8 cellular contexts compared by ENCODE assay signal in the genomic region with DNA sequence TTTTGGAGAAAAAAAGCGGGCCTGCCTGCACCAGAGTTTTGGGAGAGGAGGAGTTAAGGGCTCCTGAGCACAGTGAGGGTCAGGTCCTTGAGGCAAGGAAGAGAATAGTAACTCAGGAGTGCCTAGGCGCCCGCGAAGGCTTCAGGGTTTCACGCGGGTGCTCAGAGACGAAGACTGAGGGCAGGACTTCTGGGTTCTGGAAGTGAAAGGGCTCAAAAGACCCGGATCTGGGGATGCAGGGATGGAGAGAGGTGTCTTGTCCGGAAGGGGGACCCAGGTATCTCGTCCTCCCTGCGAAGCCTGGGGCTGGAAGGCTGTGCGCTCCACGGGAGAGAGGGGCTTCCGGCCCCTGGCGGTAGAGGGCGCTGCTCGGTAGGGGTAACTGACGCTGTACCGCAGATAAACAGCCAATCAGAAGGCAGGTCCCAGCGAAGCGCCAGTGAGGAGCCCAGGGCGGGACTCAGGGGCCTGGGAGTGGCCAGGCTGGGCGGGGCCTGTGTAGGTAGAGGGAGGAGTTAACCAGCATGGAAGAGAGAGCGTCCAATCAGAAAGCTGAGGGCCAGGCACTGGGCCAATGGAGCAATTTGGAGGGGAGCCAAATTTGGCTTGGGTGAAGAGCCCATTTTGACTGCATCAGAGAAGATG. TPM values are rescaled to one million over a fixed set of nuclear protein-coding genes. Genes with fewer than 3 reads are reported as not detected.
DNase-seq lines count a peak whose midpoint lies in the region; ATAC-seq and TF ChIP-seq lines count a peak whose summit lies in the region.

No MANE protein-coding gene starts in this region.

- no peaks in the 10 kb centered on the region for H3K9me3 ChIP-seq in Loucy (ENCODE audit: insufficient read depth, low read depth, low read length)
- H3K9me3 ChIP-seq in left lung = no peaks in the 10 kb centered on the region
- no peaks in the 10 kb centered on the region for H3K9me3 ChIP-seq in stomach

- H3K27ac ChIP-seq in left lung = peak overlapping the region; percentile 82 to 93
- peak overlapping the region; percentile 70 to 96 (median 88) for H3K27ac ChIP-seq in stomach

- peak; percentile 67 for ATAC-seq in left lung

- H3K4me3 Mint-ChIP-seq in T-helper 1 cell treated with Interleukin-12 subunit alpha and Interleukin-12 subunit beta and Interleukin-4 antibody, amounts not matched to agents 30 μg/mL and 1 μg/mL, for 36 hours = peak overlapping the region; percentile 72

- no peaks in the 10 kb centered on the region for H3K9me3 Mint-ChIP-seq in T-helper 1 cell treated with Interleukin-12 subunit alpha and Interleukin-12 subunit beta and Interleukin-4 antibody, amounts not matched to agents 30 μg/mL and 1 μg/mL, for 36 hours

- H3F3A ChIP-seq in Loucy (ENCODE audit: low read depth) = peaks cover 2% of the 10 kb centered on the region; the same call in 1 of the 2 replicates

- intact Hi-C loops in left lung (cut with DNase I) (no loop called here), stomach (cut with DNase I; ENCODE audit: low total_unique reads) (no loop called here)

- H3K4me3 ChIP-seq in Loucy (ENCODE audit: low read length, poor library complexity, severe bottlenecking) (no peak overlapping the region), left lung (peak overlapping the region; percentile 56 to 62), stomach (peak overlapping the region; percentile 56 to 81 (median 68))

- no peak overlapping the region for H2AFZ ChIP-seq in Loucy (ENCODE audit: low read length)

- H3K27me3 ChIP-seq in Loucy (ENCODE audit: insufficient read depth, low read length, poor library complexity, severe bottlenecking) (no peaks in the 10 kb centered on the region), left lung (peaks cover 0 to 19% of the 10 kb centered on the region in 2 donors), stomach (peaks cover 0 to 14% (median 0%) of the 10 kb centered on the region in 3 donors)

- 17 to 31% (median 30%) methylated on average over 24 of the region's 24 CpGs for WGBS in stomach, 5 donors

- H3K4me1 ChIP-seq in Loucy (ENCODE audit: insufficient read depth, low read length, poor library complexity, severe bottlenecking) (peaks cover 26% of the 10 kb centered on the region), left lung (peaks cover 16 to 44% of the 10 kb centered on the region in 2 donors), stomach (peaks cover 29 to 67% (median 57%) of the 10 kb centered on the region in 4 donors)

- H3K79me2 ChIP-seq in Loucy (ENCODE audit: insufficient read depth, low read length) = peaks cover 15% of the 10 kb centered on the region; the same call in 1 of the 2 replicates

- no peak for TF ChIP-seq POLR2A in stomach (IDR thresholded peaks at IDR 0.05)

- peak; percentile 31 to 63 for DNase-seq in NCI-H524 (lab: John Stamatoyannopoulos, UW)
- no peak for DNase-seq in NCI-H524 treated with DMSO at 0.1 percent for 48 hours (lab: John Stamatoyannopoulos, UW)
- DNase-seq in dermis blood vessel endothelial cell = peak; percentile 95
- peak; percentile 88 to 91 for DNase-seq in left lung
- DNase-seq in stomach = peak; percentile 87
- no peak for DNase-seq in middle frontal gyrus (ENCODE audit: extremely low spot score, low spot score)

- peaks cover 16% of the 10 kb centered on the region for H3K4me1 Mint-ChIP-seq in T-helper 1 cell treated with Interleukin-12 subunit alpha and Interleukin-12 subunit beta and Interleukin-4 antibody, amounts not matched to agents 30 μg/mL and 1 μg/mL, for 36 hours (ENCODE audit: low read depth)

- no peak for TF ChIP-seq EP300 in stomach (IDR thresholded peaks at IDR 0.05)

- 0 out of 2 replicates have a peak, but pooled peaks have one; percentile 28 for TF ChIP-seq CTCF in Loucy (conservative IDR thresholded peaks at IDR 0.05; ENCODE audit: low read length)
- peak; percentile 60 to 70 for TF ChIP-seq CTCF in left lung (IDR thresholded peaks at IDR 0.05)
- TF ChIP-seq CTCF in stomach (IDR thresholded peaks at IDR 0.05) = peak in 5 of 7 experiments; percentile 54 to 74 (median 63)

- peaks cover 53% of the 10 kb centered on the region for H3K27me3 Mint-ChIP-seq in T-helper 1 cell treated with Interleukin-12 subunit alpha and Interleukin-12 subunit beta and Interleukin-4 antibody, amounts not matched to agents 30 μg/mL and 1 μg/mL, for 36 hours (ENCODE audit: low read depth)

- no peaks in the 10 kb centered on the region for H3K9me2 ChIP-seq in Loucy (replicated peaks; ENCODE audit: low read depth, low read length)

- H3K36me3 ChIP-seq in Loucy (ENCODE audit: insufficient read depth, low read length) (no peaks in the 10 kb centered on the region), left lung (peaks cover 0 to 41% of the 10 kb centered on the region in 2 donors), stomach (peaks cover 18 to 45% (median 36%) of the 10 kb centered on the region in 4 donors)

- H3K27ac Mint-ChIP-seq in T-helper 1 cell treated with Interleukin-12 subunit alpha and Interleukin-12 subunit beta and Interleukin-4 antibody, amounts not matched to agents 30 μg/mL and 1 μg/mL, for 36 hours = no peak overlapping the region

- no peak overlapping the region for H3K4me2 ChIP-seq in Loucy (ENCODE audit: low read depth, low read length, poor library complexity, severe bottlenecking)

- H3K9ac ChIP-seq in Loucy (ENCODE audit: low read depth, low read length, poor library complexity, severe bottlenecking) = no peak overlapping the region

- no peaks in the 10 kb centered on the region for H3K36me3 Mint-ChIP-seq in T-helper 1 cell treated with Interleukin-12 subunit alpha and Interleukin-12 subunit beta and Interleukin-4 antibody, amounts not matched to agents 30 μg/mL and 1 μg/mL, for 36 hours (ENCODE audit: low read depth)

- H4K20me1 ChIP-seq in Loucy (ENCODE audit: insufficient read depth, low read length, poor library complexity, severe bottlenecking) = no peaks in the 10 kb centered on the region

RNA-seq across cellular contexts. Expression of a gene that starts 0.7 kb away (rescaled TPM):
- 37.4 and 51.2 TPM in 2 replicates for total RNA-seq in dermis blood vessel endothelial cell
- total RNA-seq in left lung = 10 to 100 TPM; 49.3 to 70.3 TPM
- total RNA-seq in stomach = 10 to 100 TPM; 36.0 to 84.0 (median 63.1) TPM
- polyA plus RNA-seq in stomach = 10 to 100 TPM; 44.8 to 49.3 (median 49.1) TPM

RNA-seq across cellular contexts. Expression of a gene that starts 10.2 kb away (rescaled TPM):
- total RNA-seq in dermis blood vessel endothelial cell (not detected in 2 replicates), left lung (1 to 10 TPM in 1 of 2 donors, under 1 TPM in 1; 0.92 to 1.4 TPM), stomach (not detected)
- polyA plus RNA-seq in stomach = 1 to 10 TPM in 1 of 3 donors, under 1 TPM in 2; 0.62 to 1.8 (median 0.76) TPM

RNA-seq across cellular contexts. Expression of a gene that starts 13.4 kb away (rescaled TPM):
- total RNA-seq in dermis blood vessel endothelial cell = 26.4 and 29.8 TPM in 2 replicates
- 10 to 100 TPM in 1 of 2 donors, 1 to 10 TPM in 1; 8.5 to 10.1 TPM for total RNA-seq in left lung
- 10 to 100 TPM in 2 of 5 donors, 1 to 10 TPM in 2, not detected in 1; 2.6 to 29.8 (median 15.1) TPM for total RNA-seq in stomach
- 10 to 100 TPM in 2 of 3 donors, 1 to 10 TPM in 1; 6.7 to 13.0 (median 11.3) TPM for polyA plus RNA-seq in stomach

RNA-seq across cellular contexts. Expression of a gene that starts 30.1 kb away (rescaled TPM):
- total RNA-seq in dermis blood vessel endothelial cell (0.05 and 0.17 TPM in 2 replicates), left lung (1 to 10 TPM; 1.5 to 1.6 TPM), stomach (under 1 TPM in 2 of 5 donors, not detected in 3; 0.18 to 0.45 TPM)
- polyA plus RNA-seq in stomach = under 1 TPM; 0.15 to 0.37 (median 0.31) TPM

RNA-seq across cellular contexts. Expression of a gene that starts 35.5 kb away (rescaled TPM):
- total RNA-seq in dermis blood vessel endothelial cell = 39.3 and 65.6 TPM in 2 replicates
- 10 to 100 TPM; 58.2 to 67.4 TPM for total RNA-seq in left lung
- total RNA-seq in stomach = 100 to 1,000 TPM in 1 of 5 donors, 10 to 100 TPM in 4; 27.4 to 171 (median 60.0) TPM
- 10 to 100 TPM; 21.4 to 47.5 (median 28.8) TPM for polyA plus RNA-seq in stomach

Comparison
In these comparisons a context has a peak if more than half of its experiments do, and no peak if none do; other contexts are left out.
1. DNase-seq: peak in NCI-H524 (2 of 2), dermis blood vessel endothelial cell (single experiment), left lung (2 of 2) and stomach (single experiment); none in NCI-H524 treated with DMSO at 0.1 percent for 48 hours (single experiment) and middle frontal gyrus (single experiment).
2. Peak in every context shown above with its lines, with median percentiles within 50 percentile points of each other: CTCF ChIP-seq.